In genomic region chr14:24058260-24058950, GRCh38 we compare ENCODE assay signal across 8 cellular contexts. TPM values are rescaled to one million over a fixed set of nuclear protein-coding genes. Genes with fewer than 3 reads are reported as not detected.
A peak's percentile ranks its signal among the peaks of the same experiment; 100 is the strongest.
DNase-seq lines count a peak whose midpoint lies in the region; ATAC-seq and TF ChIP-seq lines count a peak whose summit lies in the region.

No MANE protein-coding gene starts in this region.

- no peaks in the 10 kb centered on the region for H3K36me3 ChIP-seq in thoracic aorta

- no peaks in the 10 kb centered on the region for H3K4me1 ChIP-seq in thoracic aorta (ENCODE audit: control insufficient read depth in 1 of 2, low read depth in 2 of 2)

- ATAC-seq in GM19025 (IDR thresholded peaks at IDR 0.05; ENCODE audit: low read depth, unreplicated experiment) (peak; percentile 57), SK-N-SH treated with all-trans-retinoic acid at 6 μM for 48 hours (peak; percentile 96), thoracic aorta (ENCODE audit: insufficient number of reproducible peaks, low FRiP score, low read depth) (peak; percentile 76), GM21381 (IDR thresholded peaks at IDR 0.05; ENCODE audit: unreplicated experiment) (no peak)

- H3K27ac ChIP-seq in thoracic aorta, result no peak overlapping the region

- no peaks in the 10 kb centered on the region for H3K27me3 ChIP-seq in thoracic aorta (replicated peaks; ENCODE audit: insufficient read depth)

- DNase-seq in COLO668 (lab: John Stamatoyannopoulos, UW; ENCODE audit: unreplicated experiment) (peak; percentile 72), LNCaP clone FGC (ENCODE audit: low read depth) (peak; percentile 28), cerebellar nuclear complex (lab: John Stamatoyannopoulos, UW) (peak; percentile 8 to 54), kidney tubule cell (ENCODE audit: low spot score) (peak; percentile 68), thoracic aorta (ENCODE audit: low spot score) (peak; percentile 64)

- TF ChIP-seq CTCF in LNCaP clone FGC (IDR thresholded peaks at IDR 0.05; ENCODE audit: control insufficient read depth, extremely low read depth, insufficient read depth) (peak; percentile 80), thoracic aorta (IDR thresholded peaks at IDR 0.05) (peak; percentile 86)

- H3K4me3 ChIP-seq in LNCaP clone FGC (ENCODE audit: low read depth, low read length), result no peak overlapping the region
- no peak overlapping the region for H3K4me3 ChIP-seq in thoracic aorta

- H3K9me3 ChIP-seq in thoracic aorta, result no peaks in the 10 kb centered on the region

TF ChIP-seq in SK-N-SH treated with all-trans-retinoic acid at 6 μM for 48 hours, 23 proteins besides CTCF, POLR2A, EP300 and RAD21:
- no peak for TF ChIP-seq ZNF70 (CRISPR knock-in tag; IDR thresholded peaks at IDR 0.05)
- no peak for TF ChIP-seq ISL1 (CRISPR knock-in tag; IDR thresholded peaks at IDR 0.05)
- TF ChIP-seq ZFP3 (CRISPR knock-in tag; IDR thresholded peaks at IDR 0.05), result no peak
- TF ChIP-seq TOX (CRISPR knock-in tag; IDR thresholded peaks at IDR 0.05; ENCODE audit: borderline replicate concordance), result no peak
- no peak for TF ChIP-seq RARB (CRISPR knock-in tag; IDR thresholded peaks at IDR 0.05)
- TF ChIP-seq ESRRG (CRISPR knock-in tag; IDR thresholded peaks at IDR 0.05), result no peak
TF ChIP-seq in SK-N-SH treated with all-trans-retinoic acid at 6 μM for 48 hours: peak in this region for 0.

RNA-seq across cellular contexts. Expression of gene CARMIL3, which starts 6.6 kb away (rescaled TPM):
- under 1 TPM in 1 of 2 donors, not detected in 1; 0.14 TPM for total RNA-seq in thoracic aorta

RNA-seq across cellular contexts. Expression of gene CPNE6, which starts 13.0 kb away (rescaled TPM):
- 1 to 10 TPM; 1.3 to 2.4 TPM for total RNA-seq in thoracic aorta

RNA-seq across cellular contexts. Expression of gene PCK2, which starts 35.7 kb away (rescaled TPM):
- total RNA-seq in thoracic aorta, result 10 to 100 TPM; 11.4 to 16.9 TPM

RNA-seq across cellular contexts. Expression of gene DCAF11, which starts 56.2 kb away (rescaled TPM):
- 10 to 100 TPM; 52.8 to 54.2 TPM for total RNA-seq in thoracic aorta

RNA-seq across cellular contexts. Expression of gene NRL, which starts 56.3 kb away (rescaled TPM):
- 1 to 10 TPM in 1 of 2 donors, under 1 TPM in 1; 0.92 to 6.1 TPM for total RNA-seq in thoracic aorta
